ENCODE assay signal across 7 cellular contexts in the genomic region with DNA sequence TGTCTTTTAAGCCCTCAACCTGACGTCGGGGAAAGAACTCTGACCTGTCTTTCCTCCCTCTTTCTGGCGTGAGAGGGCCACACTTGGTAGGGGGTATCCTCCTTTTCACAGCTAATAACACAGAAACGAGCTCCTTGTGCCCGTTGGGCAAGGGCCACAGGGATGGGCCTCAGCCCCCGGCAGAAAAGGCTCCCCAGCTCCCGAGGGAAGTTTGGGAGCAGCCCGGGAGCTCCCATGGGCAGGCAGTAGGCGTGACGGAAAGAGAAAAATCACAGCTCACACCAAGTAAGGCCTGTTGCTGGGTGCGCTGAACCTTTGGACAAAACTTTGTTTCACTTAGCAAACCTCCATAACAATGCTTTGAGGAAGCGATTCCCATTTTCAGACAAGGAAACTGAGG.
"Had no signal": no experiment of that assay in that cellular context is flagged by ENCODE, and none has a peak within 500 bp of the region (broad histone marks: within the 10 kb centered on the region; RNA-seq: fewer than 3 reads in every experiment).

No MANE protein-coding gene starts in this region.

- DNase-seq: H9, HFFc6, IMR-90, KG1 had no signal

- H3K4me3 ChIP-seq: GM23338, K562 had no signal

- ATAC-seq: GM23338, HCT116, K562 had no signal

- H3K4me1 Mint-ChIP-seq: GM23338, H9 had no signal

- H3K4me2 ChIP-seq: GM23338 had no signal

- H3K4me3 Mint-ChIP-seq: GM23338, H9, HFFc6 had no signal

- H3K27ac Mint-ChIP-seq: GM23338, H9, HFFc6 had no signal

- H2AFZ ChIP-seq: GM23338 had no signal
